In the genomic region with DNA sequence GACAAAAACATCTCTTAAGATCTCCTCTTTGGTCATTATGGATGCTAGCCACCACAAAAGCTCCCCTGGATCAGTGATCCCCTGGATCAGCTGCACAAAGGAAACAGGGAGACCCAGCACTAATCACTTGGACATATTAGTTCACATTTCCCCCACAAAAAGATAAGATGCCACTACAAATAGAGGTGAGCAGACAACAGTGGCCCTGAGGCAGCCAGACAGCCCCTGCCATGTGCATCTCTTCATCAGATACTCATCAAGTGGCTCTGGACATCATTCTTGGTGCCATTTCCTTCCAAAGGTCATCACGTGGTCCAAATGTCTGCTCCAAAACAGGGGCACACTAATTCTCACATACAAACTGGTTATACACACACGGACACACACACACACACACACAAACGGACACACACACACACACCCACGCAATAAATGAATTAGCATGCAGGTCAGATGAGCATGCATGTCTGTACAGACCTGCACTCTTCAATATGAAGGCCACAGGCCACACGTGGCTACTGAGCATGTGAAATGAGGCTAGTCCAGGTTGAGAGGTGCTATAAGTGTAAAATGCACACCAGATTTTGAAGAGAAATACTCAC, we compare ENCODE assay signal across 25 cellular contexts. TPM values are rescaled to one million over a fixed set of nuclear protein-coding genes. Genes with fewer than 3 reads are reported as not detected.
DNase-seq lines count a peak whose midpoint lies in the region; ATAC-seq, FAIRE-seq and TF ChIP-seq lines count a peak whose summit lies in the region.
"Had no signal": no experiment of that assay in that cellular context is flagged by ENCODE, and none has a peak within 500 bp of the region (broad histone marks: within the 10 kb centered on the region; RNA-seq: fewer than 3 reads in every experiment).

No MANE protein-coding gene starts in this region.

- TF ChIP-seq POLR2A in A549 (IDR thresholded peaks at IDR 0.05; ENCODE audit: low read length) = no peak

- TF ChIP-seq RAD21 in A549 (conservative IDR thresholded peaks at IDR 0.05 in 1 of 2, IDR thresholded peaks at IDR 0.05 in 1 of 2) = no peak

- H3K4me1 ChIP-seq in A549 = peaks cover 15% of the 10 kb centered on the region
- peaks cover 28% of the 10 kb centered on the region for H3K4me1 ChIP-seq in CD4-positive, alpha-beta memory T cell (ENCODE audit: insufficient read depth, low read length)

- H3K4me2 ChIP-seq in A549 = no peak overlapping the region
- H3K4me2 ChIP-seq: GM23338, PC-9 had no signal

- POLR2A ChIA-PET in A549 (lab: Yijun Ruan, JAX) = no interaction called here
- POLR2A ChIA-PET in CD4-positive, alpha-beta memory T cell (lab: Charles Lee; ENCODE audit: partially characterized antibody) = interaction anchor here (6.3 kb wide), 1 partner anchor 17 kb away, joined by 27 read pairs; no protein-coding TSS in a partner anchor
- POLR2A ChIA-PET in activated CD8-positive, alpha-beta T cell treated with anti-CD3 and anti-CD28 coated beads, Interleukin-2, amount 10 ng/mL, durations not matched to agents 7 days and 5 days (lab: Charles Lee) = interaction anchor here (1.1 to 1.5 kb wide), 2 partner anchors 14 to 87 kb away, joined by 3 to 5 read pairs; no protein-coding TSS in a partner anchor

- no peak for DNase-seq in activated T-cell treated with anti-CD3 and anti-CD28 coated beads, Interleukin-2, amount 50 U/mL, for 24 hours
- DNase-seq in activated T-cell treated with anti-CD3 and anti-CD28 coated beads for 4 hours (no peak), A549 (ENCODE audit: low read depth in 1 of 2, low spot score in 1 of 2) (no peak), NCI-H748 (lab: John Stamatoyannopoulos, UW; ENCODE audit: unreplicated experiment) (no peak)
- DNase-seq in CD4-positive, alpha-beta memory T cell = no peak
- DNase-seq in activated CD8-positive, alpha-beta T cell treated with anti-CD3 and anti-CD28 coated beads, Interleukin-2, amount 10 ng/mL, durations not matched to agents 7 days and 5 days = no peak
- DNase-seq: Calu3; CD4-positive, CD25-positive, alpha-beta regulatory T cell; DMS153; KBM-7; NCI-H1092; NCI-H1436; NCI-H187 treated with DMSO at 0.1 percent for 48 hours; NCI-H2107; NCI-H748 treated with DMSO at 0.1 percent for 48 hours; PC-9; RPMI8226; SHP77 had no signal

- no peak for FAIRE-seq in A549 (lab: Jason Lieb, UNC)
- FAIRE-seq: G401.6, GM18507, HepG2 had no signal

- H3K4me3 ChIP-seq in A549 = no peak overlapping the region
- no peak overlapping the region for H3K4me3 ChIP-seq in CD4-positive, alpha-beta memory T cell (ENCODE audit: low read length in 2 of 2)
- H3K4me3 ChIP-seq: GM23338, HAP-1, PC-9 had no signal

- 65% methylated on average over 5 of the region's 5 CpGs for WGBS in A549 (ENCODE audit: missing lambda C conversion rate)

- no peaks in the 10 kb centered on the region for H3K27me3 ChIP-seq in CD4-positive, alpha-beta memory T cell (ENCODE audit: insufficient read depth, low read length)

- peaks cover 83% of the 10 kb centered on the region for H3K36me3 Mint-ChIP-seq in activated T-cell treated with anti-CD3 and anti-CD28 coated beads, Interleukin-2, amount 50 U/mL, for 24 hours (ENCODE audit: low read depth)
- peaks cover 57 to 76% of the 10 kb centered on the region in 2 donors for H3K36me3 Mint-ChIP-seq in CD4-positive, alpha-beta memory T cell
- peaks cover 89% of the 10 kb centered on the region for H3K36me3 Mint-ChIP-seq in activated T-helper 17 cell treated with anti-CD3 and anti-CD28 coated beads, Interleukin-2, amount 50 U/mL, for 72 hours (ENCODE audit: low read depth)
- H3K36me3 Mint-ChIP-seq in activated CD8-positive, alpha-beta T cell treated with anti-CD3 and anti-CD28 coated beads, Interleukin-2, amount 10 ng/mL, durations not matched to agents 7 days and 5 days (ENCODE audit: low read depth) = peaks cover 59% of the 10 kb centered on the region

- H3K4me3 Mint-ChIP-seq in activated T-cell treated with anti-CD3 and anti-CD28 coated beads, Interleukin-2, amount 50 U/mL, for 24 hours = no peak overlapping the region
- H3K4me3 Mint-ChIP-seq in CD4-positive, alpha-beta memory T cell = peak overlapping the region in 2 of 8 donors; percentile 27 to 42
- H3K4me3 Mint-ChIP-seq in activated T-helper 17 cell treated with anti-CD3 and anti-CD28 coated beads, Interleukin-2, amount 50 U/mL, for 72 hours = no peak overlapping the region
- H3K4me3 Mint-ChIP-seq in activated CD8-positive, alpha-beta T cell treated with anti-CD3 and anti-CD28 coated beads, Interleukin-2, amount 10 ng/mL, durations not matched to agents 7 days and 5 days = no peak overlapping the region
- H3K4me3 Mint-ChIP-seq: GM23338 had no signal

- TF ChIP-seq EP300 in A549 (IDR thresholded peaks at IDR 0.05) = no peak

- H3K4me1 Mint-ChIP-seq in activated T-cell treated with anti-CD3 and anti-CD28 coated beads, Interleukin-2, amount 50 U/mL, for 24 hours (ENCODE audit: low read depth) = peaks cover 45% of the 10 kb centered on the region
- H3K4me1 Mint-ChIP-seq in CD4-positive, alpha-beta memory T cell = peaks cover 34 to 67% (median 43%) of the 10 kb centered on the region in 4 donors
- H3K4me1 Mint-ChIP-seq in activated T-helper 17 cell treated with anti-CD3 and anti-CD28 coated beads, Interleukin-2, amount 50 U/mL, for 72 hours = peaks cover 23% of the 10 kb centered on the region
- peaks cover 26% of the 10 kb centered on the region for H3K4me1 Mint-ChIP-seq in activated CD8-positive, alpha-beta T cell treated with anti-CD3 and anti-CD28 coated beads, Interleukin-2, amount 10 ng/mL, durations not matched to agents 7 days and 5 days (ENCODE audit: low read depth)

- no peak overlapping the region for H3K27ac ChIP-seq in A549
- H3K27ac ChIP-seq in CD4-positive, alpha-beta memory T cell (ENCODE audit: low read depth, low read length) = no peak overlapping the region
- H3K27ac ChIP-seq: HL-60, PC-9 had no signal

- ATAC-seq in A549 = no peak
- ATAC-seq in activated T-helper 17 cell treated with anti-CD3 and anti-CD28 coated beads, Interleukin-2, amount 50 U/mL, for 72 hours (replicated peaks) = no peak
- ATAC-seq in activated CD8-positive, alpha-beta T cell treated with anti-CD3 and anti-CD28 coated beads, Interleukin-2, amount 10 ng/mL, durations not matched to agents 7 days and 5 days = no peak
- ATAC-seq: GM23338, HepG2 had no signal

- CTCF ChIA-PET in A549 (lab: Yijun Ruan, JAX) = interaction anchor here (1.2 to 1.8 kb wide), 5 partner anchors 8 to 391 kb away, joined by 3 to 12 read pairs (median 5); no protein-coding TSS in a partner anchor
- CTCF ChIA-PET in CD4-positive, alpha-beta memory T cell (lab: Charles Lee; ENCODE audit: partially characterized antibody) = interaction anchor here (0.7 to 0.9 kb wide), 2 partner anchors 19 to 37 kb away, joined by 3 read pairs; no protein-coding TSS in a partner anchor
- CTCF ChIA-PET in activated CD8-positive, alpha-beta T cell treated with anti-CD3 and anti-CD28 coated beads, Interleukin-2, amount 10 ng/mL, durations not matched to agents 7 days and 5 days (lab: Charles Lee) = no interaction called here

- no peaks in the 10 kb centered on the region for H3K27me3 Mint-ChIP-seq in activated T-cell treated with anti-CD3 and anti-CD28 coated beads, Interleukin-2, amount 50 U/mL, for 24 hours
- no peaks in the 10 kb centered on the region for H3K27me3 Mint-ChIP-seq in CD4-positive, alpha-beta memory T cell
- no peaks in the 10 kb centered on the region for H3K27me3 Mint-ChIP-seq in activated T-helper 17 cell treated with anti-CD3 and anti-CD28 coated beads, Interleukin-2, amount 50 U/mL, for 72 hours
- H3K27me3 Mint-ChIP-seq in activated CD8-positive, alpha-beta T cell treated with anti-CD3 and anti-CD28 coated beads, Interleukin-2, amount 10 ng/mL, durations not matched to agents 7 days and 5 days (ENCODE audit: low read depth) = no peaks in the 10 kb centered on the region

- intact Hi-C loops in CD4-positive, alpha-beta memory T cell (cut with micrococcal nuclease) = no loop called here

- H3K9me3 ChIP-seq in A549 = no peaks in the 10 kb centered on the region
- H3K9me3 ChIP-seq in CD4-positive, alpha-beta memory T cell (ENCODE audit: control insufficient read depth in 1 of 2, low read length in 2 of 2) = no peaks in the 10 kb centered on the region
- H3K9me3 ChIP-seq: HAP-1 had no signal

- peaks cover 51% of the 10 kb centered on the region for H3K36me3 ChIP-seq in CD4-positive, alpha-beta memory T cell (ENCODE audit: insufficient read depth, low read length)

- no peaks in the 10 kb centered on the region for H3K9me3 Mint-ChIP-seq in activated T-cell treated with anti-CD3 and anti-CD28 coated beads, Interleukin-2, amount 50 U/mL, for 24 hours
- no peaks in the 10 kb centered on the region for H3K9me3 Mint-ChIP-seq in CD4-positive, alpha-beta memory T cell
- no peaks in the 10 kb centered on the region for H3K9me3 Mint-ChIP-seq in activated T-helper 17 cell treated with anti-CD3 and anti-CD28 coated beads, Interleukin-2, amount 50 U/mL, for 72 hours
- no peaks in the 10 kb centered on the region for H3K9me3 Mint-ChIP-seq in activated CD8-positive, alpha-beta T cell treated with anti-CD3 and anti-CD28 coated beads, Interleukin-2, amount 10 ng/mL, durations not matched to agents 7 days and 5 days (ENCODE audit: insufficient read depth)
- H3K9me3 Mint-ChIP-seq: GM23338 had no signal

- TF ChIP-seq CTCF in A549 (IDR thresholded peaks at IDR 0.05) = no peak

- peak overlapping the region; percentile 3 for H3K27ac Mint-ChIP-seq in activated T-cell treated with anti-CD3 and anti-CD28 coated beads, Interleukin-2, amount 50 U/mL, for 24 hours
- H3K27ac Mint-ChIP-seq in CD4-positive, alpha-beta memory T cell = peak overlapping the region in 4 of 7 donors; percentile 47 to 93 (median 76)
- H3K27ac Mint-ChIP-seq in activated T-helper 17 cell treated with anti-CD3 and anti-CD28 coated beads, Interleukin-2, amount 50 U/mL, for 72 hours = peak overlapping the region; percentile 21
- H3K27ac Mint-ChIP-seq in activated CD8-positive, alpha-beta T cell treated with anti-CD3 and anti-CD28 coated beads, Interleukin-2, amount 10 ng/mL, durations not matched to agents 7 days and 5 days = no peak overlapping the region
- H3K27ac Mint-ChIP-seq: GM23338 had no signal

RNA-seq across cellular contexts. Expression of a gene that starts 4.1 kb away (rescaled TPM):
- polyA plus RNA-seq in A549 (2011; rRNA removed) = 49.0 and 59.0 TPM in 2 replicates
- 41.6 and 47.2 TPM in 2 replicates for polyA plus RNA-seq in A549 (2012; cell fraction: cytosol; rRNA removed)
- 118 and 157 TPM in 2 replicates for polyA plus RNA-seq in A549 (2012; cell fraction: nucleus; rRNA removed)
- polyA plus RNA-seq in A549 (2017; fragmentation: RNase III; extraction: RNeasy Plus Mini Kit Qiagen cat#74134 plus additional on column Dnase treatment) = 40.7 to 43.8 TPM (median 41.1 TPM) in 3 replicates
- polyA minus RNA-seq in A549 (2011; rRNA and poly(A)+ RNA removed) = 79.8 and 90.9 TPM in 2 replicates
- 100 to 1,000 TPM; 181 to 183 TPM for total RNA-seq in CD4-positive, alpha-beta memory T cell
- polyA plus RNA-seq in CD4-positive, alpha-beta memory T cell = 10 to 100 TPM; 35.4 to 55.1 TPM
- 100 to 1,000 TPM in 1 of 2 donors, 10 to 100 TPM in 1; 95.3 to 139 TPM for total RNA-seq in activated T-helper 17 cell treated with anti-CD3 and anti-CD28 coated beads, Interleukin-2, amount 50 U/mL, for 72 hours
- 10 to 100 TPM; 67.5 TPM for total RNA-seq in activated CD8-positive, alpha-beta T cell treated with anti-CD3 and anti-CD28 coated beads, Interleukin-2, amount 10 ng/mL, durations not matched to agents 7 days and 5 days

RNA-seq across cellular contexts. Expression of a gene that starts 54.4 kb away (rescaled TPM):
- polyA plus RNA-seq in A549 (2011; rRNA removed) = 36.0 and 38.5 TPM in 2 replicates
- polyA plus RNA-seq in A549 (2012; cell fraction: cytosol; rRNA removed) = 27.3 and 34.2 TPM in 2 replicates
- polyA plus RNA-seq in A549 (2012; cell fraction: nucleus; rRNA removed) = 72.4 and 88.1 TPM in 2 replicates
- 45.9 to 54.3 TPM (median 46.2 TPM) in 3 replicates for polyA plus RNA-seq in A549 (2017; fragmentation: RNase III; extraction: RNeasy Plus Mini Kit Qiagen cat#74134 plus additional on column Dnase treatment)
- polyA minus RNA-seq in A549 (2011; rRNA and poly(A)+ RNA removed) = 32.0 and 37.1 TPM in 2 replicates
- total RNA-seq in CD4-positive, alpha-beta memory T cell = 100 to 1,000 TPM; 380 to 390 TPM
- 100 to 1,000 TPM; 271 to 370 TPM for polyA plus RNA-seq in CD4-positive, alpha-beta memory T cell
- 100 to 1,000 TPM; 173 to 195 TPM for total RNA-seq in activated T-helper 17 cell treated with anti-CD3 and anti-CD28 coated beads, Interleukin-2, amount 50 U/mL, for 72 hours
- 100 to 1,000 TPM; 137 to 138 TPM for total RNA-seq in activated CD8-positive, alpha-beta T cell treated with anti-CD3 and anti-CD28 coated beads, Interleukin-2, amount 10 ng/mL, durations not matched to agents 7 days and 5 days
